ENCODE assay signal across 29 cellular contexts in genomic region chr1:81712425-81712824, GRCh38.
"Had no signal": no experiment of that assay in that cellular context is flagged by ENCODE, and none has a peak within 500 bp of the region (broad histone marks: within the 10 kb centered on the region; RNA-seq: fewer than 3 reads in every experiment).

No MANE protein-coding gene starts in this region.

- H3K36me3 ChIP-seq: adrenal gland, brain microvascular endothelial cell, breast epithelium had no signal

- H3K27me3 ChIP-seq: adrenal gland, body of pancreas, brain microvascular endothelial cell, breast epithelium had no signal

- DNase-seq: activated B cell treated with CpG ODN at 0.5 μM for 24 hours; activated CD4-positive, alpha-beta memory T cell treated with anti-CD3 and anti-CD28 coated beads, Interleukin-2, amount 10 ng/mL, durations not matched to agents 7 days and 5 days; activated CD4-positive, alpha-beta T cell treated with anti-CD3 and anti-CD28 coated beads for 4 hours; activated CD4-positive, alpha-beta T cell treated with anti-CD3 and anti-CD28 coated beads, Interleukin-2, amount 10 ng/mL, durations not matched to agents 7 days and 5 days; activated CD4-positive, alpha-beta T cell treated with anti-CD3 and anti-CD28 coated beads, Interleukin-2, amount 50 U/mL, for 48 hours; activated CD4-positive, CD25-positive, alpha-beta regulatory T cell treated with anti-CD3 and anti-CD28 coated beads, Interleukin-2, amount 50 U/mL, for 72 hours; activated CD8-positive, alpha-beta memory T cell treated with anti-CD3 and anti-CD28 coated beads for 24 hours; activated CD8-positive, alpha-beta memory T cell treated with anti-CD3 and anti-CD28 coated beads, Interleukin-2, amount 10 ng/mL, durations not matched to agents 7 days and 5 days; activated CD8-positive, alpha-beta memory T cell treated with anti-CD3 and anti-CD28 coated beads, Interleukin-2, amount 50 U/mL, for 48 hours; activated CD8-positive, alpha-beta T cell treated with anti-CD3 and anti-CD28 coated beads, Interleukin-2, amount 10 ng/mL, durations not matched to agents 7 days and 5 days; activated effector memory CD4-positive, alpha-beta T cell treated with Interleukin-2 at 50 U/mL for 16 hours; activated gamma-delta T cell; activated naive CD4-positive, alpha-beta T cell treated with anti-CD3 and anti-CD28 coated beads, Interleukin-2, amount 10 ng/mL, durations not matched to agents 7 days and 5 days; activated naive CD4-positive, alpha-beta T cell treated with Interleukin-2 at 50 U/mL for 16 hours; activated T-cell treated with anti-CD3 and anti-CD28 coated beads, Interleukin-2, amount 50 U/mL, for 24 hours; activated T-cell treated with anti-CD3 and anti-CD28 coated beads, Interleukin-2, amount 50 U/mL, for 48 hours; adrenal gland; amniotic stem cell; aorta; body of pancreas; brain microvascular endothelial cell; caudate nucleus; cerebellar nuclear complex; SW 1271; T-helper 1 cell; T-helper 2 cell; T-helper 9 cell had no signal

- H3K4me1 ChIP-seq: body of pancreas, breast epithelium had no signal

- H3K4me3 ChIP-seq: adrenal gland, body of pancreas, breast epithelium had no signal

- H3K27ac ChIP-seq: adrenal gland, body of pancreas, brain microvascular endothelial cell, breast epithelium, VCaP had no signal

- ATAC-seq: activated CD8-positive, alpha-beta memory T cell treated with anti-CD3 and anti-CD28 coated beads, Interleukin-2, amount 10 ng/mL, durations not matched to agents 7 days and 5 days; activated CD8-positive, alpha-beta T cell treated with anti-CD3 and anti-CD28 coated beads, Interleukin-2, amount 10 ng/mL, durations not matched to agents 7 days and 5 days; body of pancreas had no signal

- H3K9me3 ChIP-seq: adrenal gland, body of pancreas, breast epithelium had no signal
